Comparison of ENCODE assay signal across 1 cellular context in genomic region chr7:92742186-92742585, GRCh38.
TF ChIP-seq lines count a peak whose summit lies in the region.

No MANE protein-coding gene starts in this region.

TF ChIP-seq in IMR-90, 13 proteins besides CTCF, POLR2A, EP300 and RAD21:
- no peak for TF ChIP-seq MAZ (IDR thresholded peaks at IDR 0.05; ENCODE audit: borderline replicate concordance, low read depth, low read length)
- TF ChIP-seq FOS (IDR thresholded peaks at IDR 0.05; ENCODE audit: low read depth, low read length) = no peak
- TF ChIP-seq SMC3 (IDR thresholded peaks at IDR 0.05; ENCODE audit: low read depth, low read length) = no peak
- no peak for TF ChIP-seq MAFK (IDR thresholded peaks at IDR 0.05; ENCODE audit: low read depth, low read length)
- TF ChIP-seq RCOR1 (IDR thresholded peaks at IDR 0.05; ENCODE audit: insufficient replicate concordance, low read length) = no peak
- no peak for TF ChIP-seq USF2 (IDR thresholded peaks at IDR 0.05; ENCODE audit: low read depth, low read length)
- TF ChIP-seq ELK1 (IDR thresholded peaks at IDR 0.05; ENCODE audit: borderline replicate concordance, low read depth, low read length) = no peak
- no peak for TF ChIP-seq MXI1 (IDR thresholded peaks at IDR 0.05; ENCODE audit: borderline replicate concordance, low read depth, low read length)
- no peak for TF ChIP-seq CHD1 (IDR thresholded peaks at IDR 0.05; ENCODE audit: low read depth, low read length)
- no peak for TF ChIP-seq NFE2L2 (IDR thresholded peaks at IDR 0.05; ENCODE audit: low read depth, low read length)
- TF ChIP-seq RFX5 (IDR thresholded peaks at IDR 0.05; ENCODE audit: low read depth, low read length) = no peak
- TF ChIP-seq CEBPB (IDR thresholded peaks at IDR 0.05; ENCODE audit: low read depth, low read length) = no peak
- TF ChIP-seq BHLHE40 (IDR thresholded peaks at IDR 0.05; ENCODE audit: low read depth, low read length) = no peak
